Comparison of ENCODE assay signal across 8 cellular contexts in genomic region chr9:136485049-136485647, GRCh38. TPM values are rescaled to one million over a fixed set of nuclear protein-coding genes. Genes with fewer than 3 reads are reported as not detected.
A peak's percentile ranks its signal among the peaks of the same experiment; 100 is the strongest.
DNase-seq lines count a peak whose midpoint lies in the region; ATAC-seq, FAIRE-seq and TF ChIP-seq lines count a peak whose summit lies in the region.

No MANE protein-coding gene starts in this region.

- intact Hi-C loops in kidney (cut with DNase I): loop anchor here (5.0 kb wide), 1 partner anchor 142 kb away; no protein-coding TSS in a partner anchor

- no peaks in the 10 kb centered on the region for H3K9me3 Mint-ChIP-seq in WTC11

- no peak overlapping the region for H3K4me3 ChIP-seq in cardiac fibroblast (replicated peaks in 1 of 2; ENCODE audit: low read depth in 2 of 2, low read length in 2 of 2)
- H3K4me3 ChIP-seq in kidney (ENCODE audit: low read length in 2 of 2): no peak overlapping the region

- no peaks in the 10 kb centered on the region for H3K36me3 ChIP-seq in kidney (ENCODE audit: control insufficient read depth in 1 of 2, insufficient read depth in 2 of 2, low read length in 2 of 2)

- ATAC-seq in WTC11 (peak; percentile 21), HG03095 (IDR thresholded peaks at IDR 0.05; ENCODE audit: unreplicated experiment) (no peak)

- peaks cover 15% of the 10 kb centered on the region for H3K4me1 Mint-ChIP-seq in WTC11

- H3K27ac Mint-ChIP-seq in WTC11: peak overlapping the region; percentile 63; the same call in 1 of the 2 replicates

- TF ChIP-seq CTCF in 22Rv1 (IDR thresholded peaks at IDR 0.05): peak; percentile 91
- TF ChIP-seq CTCF in WTC11 (IDR thresholded peaks at IDR 0.05): peak; percentile 91
- TF ChIP-seq CTCF in cardiac fibroblast (IDR thresholded peaks at IDR 0.05; ENCODE audit: low read depth, low read length): peak; percentile 86
- peak; percentile 95 for TF ChIP-seq CTCF in kidney (IDR thresholded peaks at IDR 0.05; ENCODE audit: borderline replicate concordance, extremely low read depth, insufficient read depth)

- H3K4me1 ChIP-seq in kidney (ENCODE audit: control insufficient read depth in 1 of 2, insufficient read depth in 1 of 2, low read depth in 1 of 2, low read length in 2 of 2): peaks cover 17 to 28% of the 10 kb centered on the region in 2 donors

- peak; percentile 86 for FAIRE-seq in GM12891 (lab: Jason Lieb, UNC)
- FAIRE-seq in kidney (lab: Jason Lieb, UNC): no peak

- H3K9ac ChIP-seq in kidney (ENCODE audit: low read length in 2 of 2): no peak overlapping the region

- CTCF ChIA-PET in WTC11 (lab: Charles Lee): interaction anchor here (0.6 to 9.1 kb wide), 29 partner anchors 10 to 1107 kb away, joined by 3 to 163 read pairs (median 4); no protein-coding TSS in a partner anchor

- peak overlapping the region; percentile 66 for H3K4me3 Mint-ChIP-seq in WTC11

- DNase-seq in GM12891 (ENCODE audit: insufficient read length, low spot score): peak; percentile 71
- peak; percentile 69 for DNase-seq in NCI-H2171 (lab: John Stamatoyannopoulos, UW)
- peak; percentile 89 for DNase-seq in WTC11 (ENCODE audit: low spot score)
- DNase-seq in cardiac fibroblast (ENCODE audit: low read depth in 2 of 2): peak; percentile 83 to 84
- DNase-seq in kidney: no peak
- peak; percentile 82 for DNase-seq in stimulated activated CD4-positive, alpha-beta T cell treated with anti-CD3 and anti-CD28 coated beads, Interleukin-1b, Interleukin-23, amount 100 ng/mL, for 48 hours

- POLR2A ChIA-PET in WTC11 (lab: Charles Lee): no interaction called here

- peak overlapping the region; percentile 97 for H3K27ac ChIP-seq in 22Rv1
- H3K27ac ChIP-seq in kidney (ENCODE audit: low read depth in 2 of 2, low read length in 2 of 2): peak overlapping the region in 1 of 2 donors; percentile 100

- peaks cover 3% of the 10 kb centered on the region; the same call in 1 of the 2 replicates for H3K36me3 Mint-ChIP-seq in WTC11

- TF ChIP-seq POLR2A in GM12891 (IDR thresholded peaks at IDR 0.05; ENCODE audit: low read depth, low read length): no peak

- H3K9me3 ChIP-seq in kidney (ENCODE audit: control insufficient read depth in 1 of 2, low read length in 2 of 2): no peaks in the 10 kb centered on the region

- no peaks in the 10 kb centered on the region for H3K27me3 Mint-ChIP-seq in WTC11 (ENCODE audit: low read depth)

TF ChIP-seq in GM12891, 5 proteins besides CTCF, POLR2A, EP300 and RAD21:
- TF ChIP-seq POLR2AphosphoS5 (IDR thresholded peaks at IDR 0.05; ENCODE audit: low read depth, low read length) (no peak), PAX5 (IDR thresholded peaks at IDR 0.05; ENCODE audit: insufficient read depth, low read length, severe bottlenecking) (no peak), POU2F2 (IDR thresholded peaks at IDR 0.05; ENCODE audit: low read depth, low read length) (no peak), SPI1 (IDR thresholded peaks at IDR 0.05; ENCODE audit: low read depth, low read length) (no peak), TAF1 (IDR thresholded peaks at IDR 0.05; ENCODE audit: low read depth, low read length) (no peak)

TF ChIP-seq in WTC11, 78 proteins besides CTCF, POLR2A, EP300 and RAD21:
- TF ChIP-seq ZMAT4 (CRISPR knock-in tag; IDR thresholded peaks at IDR 0.05) (no peak), TEAD1 (CRISPR knock-in tag; IDR thresholded peaks at IDR 0.05) (no peak), CDX4 (CRISPR knock-in tag; IDR thresholded peaks at IDR 0.05; ENCODE audit: borderline replicate concordance) (no peak), ZNF423 (CRISPR knock-in tag; IDR thresholded peaks at IDR 0.05) (no peak), GTF2I (CRISPR knock-in tag; conservative IDR thresholded peaks at IDR 0.05) (no peak), TP53 (CRISPR knock-in tag; IDR thresholded peaks at IDR 0.05) (no peak), ETV6 (CRISPR knock-in tag; IDR thresholded peaks at IDR 0.05) (no peak), ATF2 (CRISPR knock-in tag; IDR thresholded peaks at IDR 0.05; ENCODE audit: borderline replicate concordance, low read depth) (no peak), ATF1 (CRISPR knock-in tag; IDR thresholded peaks at IDR 0.05) (no peak), IRF2 (CRISPR knock-in tag; IDR thresholded peaks at IDR 0.05; ENCODE audit: borderline replicate concordance, low read depth) (no peak), ZNF281 (CRISPR knock-in tag; IDR thresholded peaks at IDR 0.05) (no peak), ZBTB43 (CRISPR knock-in tag; IDR thresholded peaks at IDR 0.05) (no peak), FOXJ3 (CRISPR knock-in tag; IDR thresholded peaks at IDR 0.05; ENCODE audit: borderline replicate concordance) (no peak), ZNF219 (CRISPR knock-in tag; IDR thresholded peaks at IDR 0.05; ENCODE audit: borderline replicate concordance) (no peak), ZSCAN18 (CRISPR knock-in tag; IDR thresholded peaks at IDR 0.05) (no peak)

RNA-seq across cellular contexts. Expression of gene SEC16A, which starts 2.3 kb away (rescaled TPM):
- polyA plus RNA-seq in GM12891 (2012; ENCODE audit: low read depth, missing spikeins): 31.0 TPM
- 52.1 to 70.9 TPM (median 52.3 TPM) in 3 replicates for total RNA-seq in WTC11 (2021)
- 67.1 TPM for total RNA-seq in kidney
- 37.0 TPM for polyA plus RNA-seq in kidney (ENCODE audit: insufficient read depth, low read depth, low replicate concordance)

RNA-seq across cellular contexts. Expression of gene INPP5E, which starts 45.5 kb away (rescaled TPM):
- polyA plus RNA-seq in GM12891 (2012; ENCODE audit: low read depth, missing spikeins): 6.6 TPM
- total RNA-seq in WTC11 (2021) (23.6 to 25.5 TPM (median 24.0 TPM) in 3 replicates), kidney (14.0 TPM)
- 6.9 TPM for polyA plus RNA-seq in kidney (ENCODE audit: insufficient read depth, low read depth, low replicate concordance)
